In genomic region chr7:88635149-88635548, GRCh38 we compare ENCODE assay signal across 21 cellular contexts.
"Had no signal": no experiment of that assay in that cellular context is flagged by ENCODE, and none has a peak within 500 bp of the region (broad histone marks: within the 10 kb centered on the region; RNA-seq: fewer than 3 reads in every experiment).

No MANE protein-coding gene starts in this region.

- DNase-seq: activated CD4-positive, alpha-beta memory T cell treated with anti-CD3 and anti-CD28 coated beads for 36 hours; activated CD4-positive, alpha-beta T cell treated with anti-CD3 and anti-CD28 coated beads for 48 hours; activated CD4-positive, CD25-positive, alpha-beta regulatory T cell; activated naive CD4-positive, alpha-beta T cell treated with anti-CD3 and anti-CD28 coated beads for 36 hours; activated naive CD8-positive, alpha-beta T cell treated with anti-CD3 and anti-CD28 coated beads, Interleukin-2, amount 10 ng/mL, durations not matched to agents 7 days and 5 days; activated T-cell treated with anti-CD3 and anti-CD28 coated beads, Interleukin-2, amount 50 U/mL, for 48 hours; amygdala; cerebellar nuclear complex; cortex of kidney; immature natural killer cell; left lung; midbrain; nucleus accumbens; right cardiac atrium; stimulated activated CD4-positive, alpha-beta T cell treated with anti-CD3 and anti-CD28 coated beads, Interleukin-4, amount 100 ng/mL, for 4 hours; stimulated activated naive CD8-positive, alpha-beta T cell treated with anti-CD3 and anti-CD28 coated beads, Interleukin-15, Interleukin-2, amounts not matched to agents 100 U/mL and 50 U/mL, for 24 hours; upper lobe of left lung had no signal

- H3K4me1 ChIP-seq: left lung, parathyroid adenoma, upper lobe of left lung had no signal

- H2AFZ ChIP-seq: parathyroid adenoma had no signal

- H3K9me3 ChIP-seq: left lung, upper lobe of left lung had no signal

- H3K27ac Mint-ChIP-seq: activated CD4-positive, alpha-beta memory T cell treated with anti-CD3 and anti-CD28 coated beads for 36 hours; activated naive CD4-positive, alpha-beta T cell treated with anti-CD3 and anti-CD28 coated beads for 36 hours; activated naive CD8-positive, alpha-beta T cell treated with anti-CD3 and anti-CD28 coated beads, Interleukin-2, amount 10 ng/mL, durations not matched to agents 7 days and 5 days; immature natural killer cell; nephron; T-helper 1 cell treated with Interleukin-12 subunit alpha and Interleukin-12 subunit beta and Interleukin-4 antibody, amounts not matched to agents 30 μg/mL and 1 μg/mL, for 36 hours had no signal

- H3K4me3 Mint-ChIP-seq: activated CD4-positive, alpha-beta memory T cell treated with anti-CD3 and anti-CD28 coated beads for 36 hours; activated naive CD4-positive, alpha-beta T cell treated with anti-CD3 and anti-CD28 coated beads for 36 hours; activated naive CD8-positive, alpha-beta T cell treated with anti-CD3 and anti-CD28 coated beads, Interleukin-2, amount 10 ng/mL, durations not matched to agents 7 days and 5 days; immature natural killer cell; nephron; T-helper 1 cell treated with Interleukin-12 subunit alpha and Interleukin-12 subunit beta and Interleukin-4 antibody, amounts not matched to agents 30 μg/mL and 1 μg/mL, for 36 hours had no signal

- H3K4me3 ChIP-seq: left lung, upper lobe of left lung had no signal

- H3K79me2 ChIP-seq: parathyroid adenoma had no signal

- H3K9ac ChIP-seq: parathyroid adenoma had no signal

- H3K27me3 Mint-ChIP-seq: activated CD4-positive, alpha-beta memory T cell treated with anti-CD3 and anti-CD28 coated beads for 36 hours; activated naive CD8-positive, alpha-beta T cell treated with anti-CD3 and anti-CD28 coated beads, Interleukin-2, amount 10 ng/mL, durations not matched to agents 7 days and 5 days had no signal

- H3K27ac ChIP-seq: left lung, parathyroid adenoma, upper lobe of left lung had no signal

- H3K9me3 Mint-ChIP-seq: activated CD4-positive, alpha-beta memory T cell treated with anti-CD3 and anti-CD28 coated beads for 36 hours; activated naive CD4-positive, alpha-beta T cell treated with anti-CD3 and anti-CD28 coated beads for 36 hours; activated naive CD8-positive, alpha-beta T cell treated with anti-CD3 and anti-CD28 coated beads, Interleukin-2, amount 10 ng/mL, durations not matched to agents 7 days and 5 days; nephron; T-helper 1 cell treated with Interleukin-12 subunit alpha and Interleukin-12 subunit beta and Interleukin-4 antibody, amounts not matched to agents 30 μg/mL and 1 μg/mL, for 36 hours had no signal

- H3K4me1 Mint-ChIP-seq: activated naive CD8-positive, alpha-beta T cell treated with anti-CD3 and anti-CD28 coated beads, Interleukin-2, amount 10 ng/mL, durations not matched to agents 7 days and 5 days; immature natural killer cell; nephron had no signal

- H3K36me3 Mint-ChIP-seq: activated CD4-positive, alpha-beta memory T cell treated with anti-CD3 and anti-CD28 coated beads for 36 hours; activated naive CD8-positive, alpha-beta T cell treated with anti-CD3 and anti-CD28 coated beads, Interleukin-2, amount 10 ng/mL, durations not matched to agents 7 days and 5 days; immature natural killer cell had no signal

- H3K27me3 ChIP-seq: left lung, upper lobe of left lung had no signal

- ATAC-seq: left lung; right cardiac atrium; stimulated activated naive CD8-positive, alpha-beta T cell treated with anti-CD3 and anti-CD28 coated beads, Interleukin-15, Interleukin-2, amounts not matched to agents 100 U/mL and 50 U/mL, for 24 hours had no signal

- FAIRE-seq: endometrium had no signal

- H3K36me3 ChIP-seq: left lung, upper lobe of left lung had no signal
